ENCODE assay signal across 9 cellular contexts in genomic region chr6:108518714-108519576, GRCh38. TPM values are rescaled to one million over a fixed set of nuclear protein-coding genes. Genes with fewer than 3 reads are reported as not detected.
A peak's percentile ranks its signal among the peaks of the same experiment; 100 is the strongest.
DNase-seq lines count a peak whose midpoint lies in the region; ATAC-seq and TF ChIP-seq lines count a peak whose summit lies in the region.
"Had no signal": no experiment of that assay in that cellular context is flagged by ENCODE, and none has a peak within 500 bp of the region (broad histone marks: within the 10 kb centered on the region; RNA-seq: fewer than 3 reads in every experiment).

No MANE protein-coding gene starts in this region.

- no peak overlapping the region for H3K4me3 ChIP-seq in cardiac fibroblast (replicated peaks in 1 of 2; ENCODE audit: low read depth in 2 of 2, low read length in 2 of 2)
- H3K4me3 ChIP-seq in retinal pigment epithelial cell (ENCODE audit: low read length), result no peak overlapping the region
- H3K4me3 ChIP-seq: SJSA1 had no signal

- no peak for ATAC-seq in activated CD4-positive, alpha-beta T cell treated with anti-CD3 and anti-CD28 coated beads for 36 hours
- no peak for ATAC-seq in stimulated activated naive B cell treated with anti-CD40 and anti-IgM and Interleukin-4, amounts not matched to agents 10 μg/mL and 1 μg/mL and 100 μg/mL, for 72 hours (replicated peaks)
- no peak for ATAC-seq in activated T-helper 17 cell treated with anti-CD3 and anti-CD28 coated beads, Interleukin-2, amount 50 U/mL, for 72 hours (replicated peaks)
- no peak for ATAC-seq in activated CD4-positive, CD25-positive, alpha-beta regulatory T cell treated with anti-CD3 and anti-CD28 coated beads, Interleukin-2, amount 50 U/mL, for 24 hours

- no peak overlapping the region for H3K27ac Mint-ChIP-seq in activated CD4-positive, alpha-beta T cell treated with anti-CD3 and anti-CD28 coated beads for 36 hours
- no peak overlapping the region for H3K27ac Mint-ChIP-seq in stimulated activated naive B cell treated with anti-CD40 and anti-IgM and Interleukin-4, amounts not matched to agents 10 μg/mL and 1 μg/mL and 100 μg/mL, for 72 hours
- H3K27ac Mint-ChIP-seq in activated T-helper 17 cell treated with anti-CD3 and anti-CD28 coated beads, Interleukin-2, amount 50 U/mL, for 72 hours, result no peak overlapping the region

- DNase-seq in activated CD4-positive, alpha-beta T cell treated with anti-CD3 and anti-CD28 coated beads for 36 hours, result peak; percentile 17
- no peak for DNase-seq in activated CD4-positive, alpha-beta T cell treated with anti-CD3 and anti-CD28 coated beads for 4 hours
- DNase-seq in NCI-H1694 treated with DMSO at 0.1 percent for 48 hours (lab: John Stamatoyannopoulos, UW), result peak; percentile 5
- DNase-seq in cardiac fibroblast (ENCODE audit: low read depth in 2 of 2), result peak; percentile 39 to 51
- DNase-seq in retinal pigment epithelial cell (ENCODE audit: low read depth), result no peak
- no peak for DNase-seq in stimulated activated naive B cell treated with anti-CD40 and anti-IgM and Interleukin-4, amounts not matched to agents 10 μg/mL and 1 μg/mL and 100 μg/mL, for 72 hours

- peaks cover 7% of the 10 kb centered on the region for H3K36me3 Mint-ChIP-seq in activated CD4-positive, alpha-beta T cell treated with anti-CD3 and anti-CD28 coated beads for 36 hours (ENCODE audit: low read depth)
- H3K36me3 Mint-ChIP-seq in stimulated activated naive B cell treated with anti-CD40 and anti-IgM and Interleukin-4, amounts not matched to agents 10 μg/mL and 1 μg/mL and 100 μg/mL, for 72 hours, result peaks cover 2 to 8% of the 10 kb centered on the region in 2 donors
- H3K36me3 Mint-ChIP-seq in activated T-helper 17 cell treated with anti-CD3 and anti-CD28 coated beads, Interleukin-2, amount 50 U/mL, for 72 hours (ENCODE audit: low read depth), result peaks cover 6% of the 10 kb centered on the region

- H3K27me3 Mint-ChIP-seq in activated CD4-positive, alpha-beta T cell treated with anti-CD3 and anti-CD28 coated beads for 36 hours, result no peaks in the 10 kb centered on the region
- H3K27me3 Mint-ChIP-seq in stimulated activated naive B cell treated with anti-CD40 and anti-IgM and Interleukin-4, amounts not matched to agents 10 μg/mL and 1 μg/mL and 100 μg/mL, for 72 hours, result no peaks in the 10 kb centered on the region
- no peaks in the 10 kb centered on the region for H3K27me3 Mint-ChIP-seq in activated T-helper 17 cell treated with anti-CD3 and anti-CD28 coated beads, Interleukin-2, amount 50 U/mL, for 72 hours

- POLR2A ChIA-PET in activated CD4-positive, alpha-beta T cell treated with anti-CD3 and anti-CD28 coated beads for 36 hours (lab: Charles Lee), result interaction anchor here (0.6 kb wide), 1 partner anchor 957 kb away, joined by 6 read pairs; no protein-coding TSS in a partner anchor

- TF ChIP-seq CTCF in cardiac fibroblast (IDR thresholded peaks at IDR 0.05; ENCODE audit: low read depth, low read length) (peak; percentile 50), retinal pigment epithelial cell (conservative IDR thresholded peaks at IDR 0.05; ENCODE audit: low read depth, low read length) (peak; percentile 67)

- H3K4me1 Mint-ChIP-seq in activated CD4-positive, alpha-beta T cell treated with anti-CD3 and anti-CD28 coated beads for 36 hours, result no peaks in the 10 kb centered on the region
- no peaks in the 10 kb centered on the region for H3K4me1 Mint-ChIP-seq in stimulated activated naive B cell treated with anti-CD40 and anti-IgM and Interleukin-4, amounts not matched to agents 10 μg/mL and 1 μg/mL and 100 μg/mL, for 72 hours
- no peaks in the 10 kb centered on the region for H3K4me1 Mint-ChIP-seq in activated T-helper 17 cell treated with anti-CD3 and anti-CD28 coated beads, Interleukin-2, amount 50 U/mL, for 72 hours

- intact Hi-C loops in activated CD4-positive, alpha-beta T cell treated with anti-CD3 and anti-CD28 coated beads for 36 hours (cut with DNase I, micrococcal nuclease), result no loop called here

- H3K9me3 Mint-ChIP-seq in activated CD4-positive, alpha-beta T cell treated with anti-CD3 and anti-CD28 coated beads for 36 hours (ENCODE audit: low read depth), result no peaks in the 10 kb centered on the region
- no peaks in the 10 kb centered on the region for H3K9me3 Mint-ChIP-seq in stimulated activated naive B cell treated with anti-CD40 and anti-IgM and Interleukin-4, amounts not matched to agents 10 μg/mL and 1 μg/mL and 100 μg/mL, for 72 hours
- H3K9me3 Mint-ChIP-seq in activated T-helper 17 cell treated with anti-CD3 and anti-CD28 coated beads, Interleukin-2, amount 50 U/mL, for 72 hours, result no peaks in the 10 kb centered on the region

- H3K4me3 Mint-ChIP-seq in activated CD4-positive, alpha-beta T cell treated with anti-CD3 and anti-CD28 coated beads for 36 hours, result no peak overlapping the region
- no peak overlapping the region for H3K4me3 Mint-ChIP-seq in stimulated activated naive B cell treated with anti-CD40 and anti-IgM and Interleukin-4, amounts not matched to agents 10 μg/mL and 1 μg/mL and 100 μg/mL, for 72 hours
- no peak overlapping the region for H3K4me3 Mint-ChIP-seq in activated T-helper 17 cell treated with anti-CD3 and anti-CD28 coated beads, Interleukin-2, amount 50 U/mL, for 72 hours

- CTCF ChIA-PET in activated CD4-positive, alpha-beta T cell treated with anti-CD3 and anti-CD28 coated beads for 36 hours (lab: Charles Lee), result interaction anchor here (0.8 to 2.4 kb wide), 2 partner anchors 47 to 554 kb away, joined by 3 to 8 read pairs; no protein-coding TSS in a partner anchor

RNA-seq across cellular contexts. Expression of gene FOXO3, which starts 41.8 kb away (rescaled TPM):
- 1 to 10 TPM; 7.4 to 9.0 TPM for total RNA-seq in activated CD4-positive, alpha-beta T cell treated with anti-CD3 and anti-CD28 coated beads for 36 hours
- total RNA-seq in activated T-helper 17 cell treated with anti-CD3 and anti-CD28 coated beads, Interleukin-2, amount 50 U/mL, for 72 hours, result 10 to 100 TPM; 10.4 to 21.3 TPM

Comparison
In these comparisons a context has a peak if more than half of its experiments do, and no peak if none do; other contexts are left out.
1. DNase-seq: peak in activated CD4-positive, alpha-beta T cell treated with anti-CD3 and anti-CD28 coated beads for 36 hours (single experiment), NCI-H1694 treated with DMSO at 0.1 percent for 48 hours (single experiment) and cardiac fibroblast (2 of 2); none in activated CD4-positive, alpha-beta T cell treated with anti-CD3 and anti-CD28 coated beads for 4 hours (0 of 2), retinal pigment epithelial cell (single experiment) and stimulated activated naive B cell treated with anti-CD40 and anti-IgM and Interleukin-4, amounts not matched to agents 10 μg/mL and 1 μg/mL and 100 μg/mL, for 72 hours (single experiment).